ENCODE assay signal across 9 cellular contexts in genomic region chr13:75416327-75417005, GRCh38.
DNase-seq lines count a peak whose midpoint lies in the region; ATAC-seq and TF ChIP-seq lines count a peak whose summit lies in the region.
"Had no signal": no experiment of that assay in that cellular context is flagged by ENCODE, and none has a peak within 500 bp of the region (broad histone marks: within the 10 kb centered on the region; RNA-seq: fewer than 3 reads in every experiment).

No MANE protein-coding gene starts in this region.

- peaks cover 41% of the 10 kb centered on the region for H3K4me1 Mint-ChIP-seq in CD14-positive monocyte
- peaks cover 2% of the 10 kb centered on the region for H3K4me1 Mint-ChIP-seq in endodermal cell
- H3K4me1 Mint-ChIP-seq in endothelial cell (ENCODE audit: unreplicated experiment) = peaks cover 2% of the 10 kb centered on the region

- WGBS in endodermal cell (ENCODE audit: insufficient coverage in 1 of 2, insufficient read length in 1 of 2), 2 experiments = 86 to 88% methylated on average over 2 to 5 of the region's 6 CpGs

- no peaks in the 10 kb centered on the region for H3K4me1 ChIP-seq in endodermal cell (ENCODE audit: control insufficient read depth, insufficient read depth, low read length)

- no peak overlapping the region for H3K9ac ChIP-seq in endodermal cell (ENCODE audit: extremely low read depth, low read length, poor library complexity, severe bottlenecking)

- no peaks in the 10 kb centered on the region for H3K27me3 ChIP-seq in endodermal cell (ENCODE audit: control insufficient read depth, insufficient read depth, low read length, poor library complexity, severe bottlenecking)

- intact Hi-C loops in CD14-positive monocyte (cut with micrococcal nuclease) = no loop called here

- H3K27ac ChIP-seq in endodermal cell (ENCODE audit: low read depth, low read length) = no peak overlapping the region

- H3K27me3 Mint-ChIP-seq in CD14-positive monocyte (ENCODE audit: low read depth in 3 of 3) (no peaks in the 10 kb centered on the region), endodermal cell (ENCODE audit: insufficient read depth) (no peaks in the 10 kb centered on the region), endothelial cell (ENCODE audit: unreplicated experiment) (peaks cover 2% of the 10 kb centered on the region)

- ATAC-seq in GM19035 (IDR thresholded peaks at IDR 0.05; ENCODE audit: unreplicated experiment) (peak; percentile 63), HG02981 (IDR thresholded peaks at IDR 0.05; ENCODE audit: unreplicated experiment) (peak; percentile 74)

- H3K9me3 Mint-ChIP-seq in CD14-positive monocyte = peaks cover 0 to 4% (median 0%) of the 10 kb centered on the region in 7 donors
- no peaks in the 10 kb centered on the region for H3K9me3 Mint-ChIP-seq in endodermal cell
- H3K9me3 Mint-ChIP-seq in endothelial cell (ENCODE audit: unreplicated experiment) = no peaks in the 10 kb centered on the region

- peak overlapping the region in 1 of 2 donors; percentile 50 for H3K4me3 Mint-ChIP-seq in CD14-positive monocyte
- H3K4me3 Mint-ChIP-seq in endodermal cell = no peak overlapping the region
- H3K4me3 Mint-ChIP-seq in endothelial cell (ENCODE audit: unreplicated experiment) = no peak overlapping the region

- H3K36me3 Mint-ChIP-seq in CD14-positive monocyte (peaks cover 0 to 1% of the 10 kb centered on the region in 2 donors), endodermal cell (ENCODE audit: low read depth) (no peaks in the 10 kb centered on the region), endothelial cell (ENCODE audit: low read depth, unreplicated experiment) (no peaks in the 10 kb centered on the region)

- H3K4me3 ChIP-seq in endodermal cell (ENCODE audit: low read length) = no peak overlapping the region

- TF ChIP-seq CTCF in CD14-positive monocyte (IDR thresholded peaks at IDR 0.05) (no peak), endodermal cell (conservative IDR thresholded peaks at IDR 0.05) (peak; percentile 55), endothelial cell (IDR thresholded peaks at IDR 0.05; ENCODE audit: unreplicated experiment) (no peak)

- DNase-seq in CD14-positive monocyte (ENCODE audit: low spot score) (no peak), endodermal cell (peak; percentile 55), NCI-H1048 (lab: John Stamatoyannopoulos, UW) (no peak), endothelial cell (ENCODE audit: low spot score) (no peak), GOT3 (lab: John Stamatoyannopoulos, UW) (no peak)
- DNase-seq in activated CD8-positive, alpha-beta memory T cell treated with anti-CD3 and anti-CD28 coated beads for 24 hours = no peak
- DNase-seq: KBM-7 had no signal

- H3K9me3 ChIP-seq in endodermal cell (ENCODE audit: control insufficient read depth, low read length) = no peaks in the 10 kb centered on the region

- H3K27ac Mint-ChIP-seq in CD14-positive monocyte = peak overlapping the region; percentile 37 to 92 (median 89)
- H3K27ac Mint-ChIP-seq in endodermal cell = no peak overlapping the region
- no peak overlapping the region for H3K27ac Mint-ChIP-seq in endothelial cell (ENCODE audit: unreplicated experiment)

- no peaks in the 10 kb centered on the region for H3K36me3 ChIP-seq in endodermal cell (ENCODE audit: control insufficient read depth, insufficient read depth, low read length)

Comparison
In these comparisons a context has a peak if more than half of its experiments do, and no peak if none do; other contexts are left out.
1. H3K27ac Mint-ChIP-seq: peak in CD14-positive monocyte (7 of 7); none in endodermal cell (single experiment) and endothelial cell (single experiment).